Comparison of ENCODE assay signal across 23 cellular contexts in genomic region chr1:225670806-225671733, GRCh38. TPM values are rescaled to one million over a fixed set of nuclear protein-coding genes. Genes with fewer than 3 reads are reported as not detected.
DNase-seq lines count a peak whose midpoint lies in the region; ATAC-seq, FAIRE-seq and TF ChIP-seq lines count a peak whose summit lies in the region.
"Had no signal": no experiment of that assay in that cellular context is flagged by ENCODE, and none has a peak within 500 bp of the region (broad histone marks: within the 10 kb centered on the region; RNA-seq: fewer than 3 reads in every experiment).

No MANE protein-coding gene starts in this region.

- H3K27me3 ChIP-seq in MG63: no peaks in the 10 kb centered on the region
- no peaks in the 10 kb centered on the region for H3K27me3 ChIP-seq in bronchial epithelial cell (ENCODE audit: control insufficient read depth, insufficient read depth, low read length)
- no peaks in the 10 kb centered on the region for H3K27me3 ChIP-seq in right lobe of liver
- H3K27me3 ChIP-seq in sigmoid colon: no peaks in the 10 kb centered on the region

- H3K4me1 Mint-ChIP-seq in activated T-helper 17 cell treated with anti-CD3 and anti-CD28 coated beads, Interleukin-2, amount 50 U/mL, for 72 hours: no peaks in the 10 kb centered on the region
- H3K4me1 Mint-ChIP-seq: naive thymus-derived CD8-positive, alpha-beta T cell had no signal

- TF ChIP-seq CTCF in bronchial epithelial cell (IDR thresholded peaks at IDR 0.05; ENCODE audit: insufficient read depth, low read length, severe bottlenecking) (no peak), right lobe of liver (IDR thresholded peaks at IDR 0.05) (no peak), sigmoid colon (IDR thresholded peaks at IDR 0.05) (no peak)

- TF ChIP-seq POLR2A in right lobe of liver (IDR thresholded peaks at IDR 0.05): no peak
- TF ChIP-seq POLR2A in sigmoid colon (IDR thresholded peaks at IDR 0.05): no peak

- H3K27ac ChIP-seq in right lobe of liver (no peak overlapping the region), sigmoid colon (no peak overlapping the region)
- H3K27ac ChIP-seq: WERI-Rb-1 had no signal

- no peak for FAIRE-seq in bronchial epithelial cell (lab: Jason Lieb, UNC)
- FAIRE-seq: H1 had no signal

- TF ChIP-seq EP300 in sigmoid colon (IDR thresholded peaks at IDR 0.05): no peak

- intact Hi-C loops in right lobe of liver (cut with DNase I) (no loop called here), sigmoid colon (cut with DNase I) (loop anchor here (5.0 kb wide), 1 partner anchor 66 kb away; no protein-coding TSS in a partner anchor)

- DNase-seq in EH (ENCODE audit: low read depth) (peak; percentile 73), MG63 (peak; percentile 79), bronchial epithelial cell (ENCODE audit: low read depth) (peak; percentile 31), right lobe of liver (no peak), 8988T (no peak), sigmoid colon (no peak)
- DNase-seq: activated CD8-positive, alpha-beta memory T cell treated with anti-CD3 and anti-CD28 coated beads, Interleukin-2, amount 50 U/mL, for 48 hours; activated effector memory CD4-positive, alpha-beta T cell treated with anti-CD3 and anti-CD28 coated beads, Interleukin-2, amount 50 U/mL, for 16 hours; CD4-positive, alpha-beta memory T cell; cortex of kidney; Karpas-422; naive thymus-derived CD8-positive, alpha-beta T cell; NCI-H1092; NCI-H2081 treated with DMSO at 0.1 percent for 48 hours; NCI-H524 treated with DMSO at 0.1 percent for 48 hours; posterior cingulate gyrus; SHP77; stimulated activated naive CD4-positive, alpha-beta T cell treated with Interleukin-2 at 50 U/mL for 16 hours; WERI-Rb-1 had no signal

- WGBS in right lobe of liver (ENCODE audit: insufficient coverage, low coverage, low lambda C conversion rate, missing lambda C conversion rate): 63% methylated on average over 4 of the region's 4 CpGs
- 58 to 67% methylated on average over 4 of the region's 4 CpGs for WGBS in sigmoid colon, 2 donors

- no peaks in the 10 kb centered on the region for H3K36me3 Mint-ChIP-seq in activated T-helper 17 cell treated with anti-CD3 and anti-CD28 coated beads, Interleukin-2, amount 50 U/mL, for 72 hours (ENCODE audit: low read depth)
- H3K36me3 Mint-ChIP-seq: CD4-positive, alpha-beta memory T cell had no signal

- H3K27me3 Mint-ChIP-seq in activated T-helper 17 cell treated with anti-CD3 and anti-CD28 coated beads, Interleukin-2, amount 50 U/mL, for 72 hours: peaks cover 18% of the 10 kb centered on the region

- H3K4me3 Mint-ChIP-seq in activated T-helper 17 cell treated with anti-CD3 and anti-CD28 coated beads, Interleukin-2, amount 50 U/mL, for 72 hours: no peak overlapping the region
- H3K4me3 Mint-ChIP-seq: CD4-positive, alpha-beta memory T cell; naive thymus-derived CD8-positive, alpha-beta T cell; T-helper 1 cell treated with Interleukin-12 subunit alpha and Interleukin-12 subunit beta and Interleukin-4 antibody, amounts not matched to agents 30 μg/mL and 1 μg/mL, for 36 hours had no signal

- H3K9me3 Mint-ChIP-seq in activated T-helper 17 cell treated with anti-CD3 and anti-CD28 coated beads, Interleukin-2, amount 50 U/mL, for 72 hours: no peaks in the 10 kb centered on the region
- H3K9me3 Mint-ChIP-seq: naive thymus-derived CD8-positive, alpha-beta T cell; T-helper 1 cell treated with Interleukin-12 subunit alpha and Interleukin-12 subunit beta and Interleukin-4 antibody, amounts not matched to agents 30 μg/mL and 1 μg/mL, for 36 hours had no signal

- no peaks in the 10 kb centered on the region for H3K9me3 ChIP-seq in MG63
- H3K9me3 ChIP-seq in right lobe of liver: no peaks in the 10 kb centered on the region
- H3K9me3 ChIP-seq in sigmoid colon: no peaks in the 10 kb centered on the region

- no peak overlapping the region for H3K27ac Mint-ChIP-seq in activated T-helper 17 cell treated with anti-CD3 and anti-CD28 coated beads, Interleukin-2, amount 50 U/mL, for 72 hours
- H3K27ac Mint-ChIP-seq: CD4-positive, alpha-beta memory T cell; naive thymus-derived CD8-positive, alpha-beta T cell; T-helper 1 cell treated with Interleukin-12 subunit alpha and Interleukin-12 subunit beta and Interleukin-4 antibody, amounts not matched to agents 30 μg/mL and 1 μg/mL, for 36 hours had no signal

- H3K4me1 ChIP-seq in right lobe of liver (no peaks in the 10 kb centered on the region), sigmoid colon (peaks cover 0 to 12% (median 8%) of the 10 kb centered on the region in 4 donors)

- peak; percentile 19 to 98 (median 34) for ATAC-seq in right lobe of liver
- no peak for ATAC-seq in HG02870 (IDR thresholded peaks at IDR 0.05; ENCODE audit: unreplicated experiment)
- ATAC-seq in activated T-helper 17 cell treated with anti-CD3 and anti-CD28 coated beads, Interleukin-2, amount 50 U/mL, for 72 hours (replicated peaks): no peak
- ATAC-seq: naive thymus-derived CD8-positive, alpha-beta T cell had no signal

- no peaks in the 10 kb centered on the region for H3K36me3 ChIP-seq in MG63
- no peaks in the 10 kb centered on the region for H3K36me3 ChIP-seq in bronchial epithelial cell (ENCODE audit: control insufficient read depth, insufficient read depth, low read length)
- no peaks in the 10 kb centered on the region for H3K36me3 ChIP-seq in right lobe of liver
- no peaks in the 10 kb centered on the region for H3K36me3 ChIP-seq in sigmoid colon
- H3K36me3 ChIP-seq: WERI-Rb-1 had no signal

- H3K4me3 ChIP-seq in MG63 (no peak overlapping the region), bronchial epithelial cell (ENCODE audit: low read depth, low read length) (no peak overlapping the region), right lobe of liver (no peak overlapping the region), sigmoid colon (no peak overlapping the region)

RNA-seq across cellular contexts. Expression of gene ENAH, which starts 18.1 kb away (rescaled TPM):
- 121 and 171 TPM in 2 replicates for total RNA-seq in MG63 (2014; rRNA removed; shearing (Covaris generic); ENCODE audit: low replicate concordance)
- 50.0 and 101 TPM in 2 replicates for total RNA-seq in bronchial epithelial cell
- total RNA-seq in right lobe of liver: 10 to 100 TPM in 5 of 6 experiments, 1 to 10 TPM in 1; 9.0 to 33.2 (median 20.8) TPM
- 100 to 1,000 TPM in 3 of 4 donors, 10 to 100 TPM in 1; 92.2 to 197 (median 116) TPM for total RNA-seq in sigmoid colon
- polyA plus RNA-seq in sigmoid colon: 10 to 100 TPM in 2 of 3 donors, 1 to 10 TPM in 1; 9.6 to 17.1 (median 15.0) TPM
- under 1 TPM in 1 of 2 donors, not detected in 1; 0.08 TPM for total RNA-seq in activated T-helper 17 cell treated with anti-CD3 and anti-CD28 coated beads, Interleukin-2, amount 50 U/mL, for 72 hours
- polyA plus RNA-seq: CD4-positive, alpha-beta memory T cell had no signal

Comparison
In these comparisons a context has a peak if more than half of its experiments do, and no peak if none do; other contexts are left out.
1. DNase-seq: peak in EH (single experiment), MG63 (single experiment) and bronchial epithelial cell (single experiment); none in right lobe of liver (0 of 3), 8988T (single experiment) and sigmoid colon (single experiment).
2. ATAC-seq: peak in right lobe of liver (4 of 4); none in HG02870 (single experiment) and activated T-helper 17 cell treated with anti-CD3 and anti-CD28 coated beads, Interleukin-2, amount 50 U/mL, for 72 hours (single experiment).
3. RNA of gene ENAH, which starts 18.1 kb away (total RNA-seq): 92.2 to 197 TPM in sigmoid colon, 121 to 171 TPM in MG63, 50.0 to 101 TPM in bronchial epithelial cell and 9.0 to 33.2 TPM in right lobe of liver; 0.08 TPM in activated T-helper 17 cell treated with anti-CD3 and anti-CD28 coated beads, Interleukin-2, amount 50 U/mL, for 72 hours; every median in the first group is over 4 times any median in the second.